ENCODE assay signal across 9 cellular contexts in the genomic region with DNA sequence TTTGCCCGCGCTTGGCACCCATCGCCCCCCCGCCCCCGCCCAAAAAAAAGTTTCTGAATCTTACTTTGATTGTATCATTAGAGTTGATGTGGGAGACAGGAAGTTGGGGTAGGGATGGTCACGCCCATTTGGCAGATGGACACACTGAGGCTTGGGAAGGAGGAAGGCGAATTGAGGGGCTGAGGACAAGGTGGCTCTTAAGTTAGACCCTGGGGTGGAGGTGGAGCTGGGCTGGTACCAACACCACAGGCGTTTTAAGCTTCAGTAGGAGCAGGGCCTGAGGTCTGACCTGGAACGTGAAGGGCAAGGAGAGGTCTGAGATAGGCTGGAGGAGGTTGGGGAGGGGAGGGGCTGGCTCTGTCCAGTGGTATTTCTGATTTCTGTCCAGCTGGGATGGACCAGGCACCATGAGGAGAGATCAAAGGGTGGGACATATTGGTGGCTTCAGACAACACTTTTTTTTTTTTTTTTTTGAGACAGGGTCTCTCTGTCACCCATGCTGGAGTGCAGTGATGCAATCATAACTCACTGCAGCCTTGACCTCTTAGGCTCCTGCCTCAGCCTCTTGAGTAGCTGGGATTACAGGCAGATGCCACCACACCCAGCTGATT. TPM values are rescaled to one million over a fixed set of nuclear protein-coding genes. Genes with fewer than 3 reads are reported as not detected.
A peak's percentile ranks its signal among the peaks of the same experiment; 100 is the strongest.
DNase-seq lines count a peak whose midpoint lies in the region; ATAC-seq and TF ChIP-seq lines count a peak whose summit lies in the region.
"Had no signal": no experiment of that assay in that cellular context is flagged by ENCODE, and none has a peak within 500 bp of the region (broad histone marks: within the 10 kb centered on the region; RNA-seq: fewer than 3 reads in every experiment).

No MANE protein-coding gene starts in this region.

- H3K27ac ChIP-seq in RWPE2 (ENCODE audit: poor library complexity, severe bottlenecking) (peak overlapping the region; percentile 99), spleen (peak overlapping the region; percentile 68 to 91 (median 78))

- H3K4me1 ChIP-seq in RWPE2 (ENCODE audit: insufficient read depth, poor library complexity, severe bottlenecking) (peaks cover 12% of the 10 kb centered on the region), spleen (peaks cover 32 to 72% (median 58%) of the 10 kb centered on the region in 6 donors)

- peak overlapping the region; percentile 67 for H3K4me3 Mint-ChIP-seq in glutamatergic neuron (ENCODE audit: unreplicated experiment)

- H3K36me3 ChIP-seq in RWPE2 (ENCODE audit: low read depth) (peaks cover 14% of the 10 kb centered on the region), spleen (peaks cover 0 to 1% (median 0%) of the 10 kb centered on the region in 6 donors)

- peaks cover 16% of the 10 kb centered on the region for H3K27me3 Mint-ChIP-seq in glutamatergic neuron (ENCODE audit: unreplicated experiment)

- H3K27me3 ChIP-seq in RWPE2 (ENCODE audit: insufficient read depth, poor library complexity, severe bottlenecking) (no peaks in the 10 kb centered on the region), spleen (replicated peaks in 1 of 7) (no peaks in the 10 kb centered on the region)

- peak overlapping the region; percentile 47 for H3K4me3 ChIP-seq in RWPE2 (ENCODE audit: severe bottlenecking)
- H3K4me3 ChIP-seq in spleen: peak overlapping the region; percentile 31 to 87 (median 56)

- peak overlapping the region; percentile 52 for H3K27ac Mint-ChIP-seq in glutamatergic neuron (ENCODE audit: unreplicated experiment)

- DNase-seq in NCI-H2029 treated with DMSO at 0.1 percent for 48 hours (lab: John Stamatoyannopoulos, UW) (peak; percentile 17), NCI-H2029 (lab: John Stamatoyannopoulos, UW) (no peak), RWPE2 (ENCODE audit: low spot score) (no peak), glutamatergic neuron (no peak), spleen (no peak), amniotic stem cell (lab: John Stamatoyannopoulos, UW) (no peak), cerebellar nuclear complex (lab: John Stamatoyannopoulos, UW) (no peak)
- DNase-seq: ACHN had no signal

- peaks cover 6% of the 10 kb centered on the region for H3K4me1 Mint-ChIP-seq in glutamatergic neuron (ENCODE audit: low read depth, unreplicated experiment)

- intact Hi-C loops in spleen (cut with DNase I; ENCODE audit: low total_unique reads): loop anchor here (10.0 kb wide), 1 partner anchor 60 kb away; no protein-coding TSS in a partner anchor

- no peak for TF ChIP-seq POLR2A in spleen (IDR thresholded peaks at IDR 0.05)

- peaks cover 5% of the 10 kb centered on the region for H3K9me3 Mint-ChIP-seq in glutamatergic neuron (ENCODE audit: unreplicated experiment)

- ATAC-seq in RWPE2 (ENCODE audit: low read depth) (no peak), GM21367 (IDR thresholded peaks at IDR 0.05; ENCODE audit: unreplicated experiment) (no peak)

- H3K36me3 Mint-ChIP-seq in glutamatergic neuron (ENCODE audit: unreplicated experiment): no peaks in the 10 kb centered on the region

- 19 to 26% (median 22%) methylated on average over 9 of the region's 9 CpGs for WGBS in spleen, 5 donors

- no peak for TF ChIP-seq CTCF in RWPE2 (IDR thresholded peaks at IDR 0.05; ENCODE audit: poor library complexity, severe bottlenecking)
- TF ChIP-seq CTCF in glutamatergic neuron (IDR thresholded peaks at IDR 0.05; ENCODE audit: partially characterized antibody, unreplicated experiment): no peak
- TF ChIP-seq CTCF in spleen (IDR thresholded peaks at IDR 0.05 in 8 of 11, conservative IDR thresholded peaks at IDR 0.05 in 3 of 11): no peak

- H3K9me3 ChIP-seq in RWPE2 (ENCODE audit: severe bottlenecking) (no peaks in the 10 kb centered on the region), spleen (no peaks in the 10 kb centered on the region)

RNA-seq across cellular contexts. Expression of a gene that starts 0.8 kb away (rescaled TPM):
- total RNA-seq in glutamatergic neuron (ENCODE audit: unreplicated experiment) (2.3 TPM), spleen (1 to 10 TPM; 1.9 to 4.6 (median 2.6) TPM)
- polyA plus RNA-seq in spleen: 1 to 10 TPM in 2 of 3 donors, under 1 TPM in 1; 0.74 to 2.0 (median 1.0) TPM

RNA-seq across cellular contexts. Expression of a gene that starts 33.2 kb away (rescaled TPM):
- total RNA-seq in glutamatergic neuron (ENCODE audit: unreplicated experiment) (114 TPM), spleen (100 to 1,000 TPM; 117 to 337 (median 201) TPM)
- polyA plus RNA-seq in spleen: 10 to 100 TPM; 51.9 to 93.9 (median 53.7) TPM

RNA-seq across cellular contexts. Expression of a gene that starts 34.9 kb away (rescaled TPM):
- total RNA-seq in glutamatergic neuron (ENCODE audit: unreplicated experiment): 39.7 TPM
- 10 to 100 TPM; 20.1 to 33.6 (median 28.2) TPM for total RNA-seq in spleen
- 10 to 100 TPM; 17.8 to 27.6 (median 20.5) TPM for polyA plus RNA-seq in spleen

RNA-seq across cellular contexts. Expression of a gene that starts 42.2 kb away (rescaled TPM):
- 15.9 TPM for total RNA-seq in glutamatergic neuron (ENCODE audit: unreplicated experiment)
- total RNA-seq in spleen: 100 to 1,000 TPM in 1 of 7 donors, 10 to 100 TPM in 6; 41.5 to 106 (median 57.4) TPM
- 10 to 100 TPM; 40.8 to 70.8 (median 63.8) TPM for polyA plus RNA-seq in spleen
